In the genomic region with DNA sequence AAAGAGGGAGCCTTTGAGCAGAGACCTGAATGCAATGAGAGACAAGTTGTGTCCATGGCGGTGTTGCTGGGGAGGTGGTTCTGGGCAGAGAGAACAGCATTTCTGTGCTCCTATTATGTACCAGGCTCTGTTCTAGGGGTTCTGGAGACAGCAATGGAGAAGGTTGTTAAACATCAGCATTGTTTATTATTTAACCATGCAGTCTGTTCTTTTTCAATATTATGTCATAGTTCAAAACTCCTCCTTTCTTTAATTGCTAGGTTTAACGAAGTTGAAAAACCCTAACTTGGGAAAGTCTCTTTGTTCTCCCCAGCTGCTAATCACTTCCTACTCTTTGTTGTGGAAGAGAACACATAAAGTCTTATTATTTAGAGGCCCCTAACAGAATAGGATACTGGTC, we compare ENCODE assay signal across 21 cellular contexts.
"Had no signal": no experiment of that assay in that cellular context is flagged by ENCODE, and none has a peak within 500 bp of the region (broad histone marks: within the 10 kb centered on the region; RNA-seq: fewer than 3 reads in every experiment).

No MANE protein-coding gene starts in this region.

- H3K4me1 ChIP-seq: breast epithelium, spleen had no signal

- H3K36me3 ChIP-seq: breast epithelium, WERI-Rb-1 had no signal

- FAIRE-seq: astrocyte, TTC549 had no signal

- H3K27me3 ChIP-seq: breast epithelium, spleen had no signal

- H3K4me3 ChIP-seq: breast epithelium, mucosa of descending colon, spleen had no signal

- DNase-seq: activated CD4-positive, alpha-beta T cell treated with anti-CD3 and anti-CD28 coated beads, Interleukin-2, amount 50 U/mL, for 1 hour; activated CD4-positive, CD25-positive, alpha-beta regulatory T cell treated with anti-CD3 and anti-CD28 coated beads, Interleukin-2, amount 50 U/mL, for 72 hours; activated CD8-positive, alpha-beta T cell treated with anti-CD3 and anti-CD28 coated beads, Interleukin-2, amount 10 ng/mL, durations not matched to agents 7 days and 5 days; effector CD8-positive, alpha-beta T cell; foreskin melanocyte; glutamatergic neuron; left cardiac atrium; mucosa of descending colon; naive B cell; occipital lobe; posterior cingulate gyrus; retina; spleen; stimulated activated CD4-positive, alpha-beta T cell treated with anti-CD3 and anti-CD28 coated beads, Interleukin-4, amount 100 ng/mL, for 4 hours; stimulated activated naive CD8-positive, alpha-beta T cell treated with anti-CD3 and anti-CD28 coated beads, Interleukin-15, Interleukin-2, amounts not matched to agents 100 U/mL and 50 U/mL, for 24 hours; T-cell; trophoblast cell; WERI-Rb-1 had no signal

- H3K27ac ChIP-seq: breast epithelium, spleen, WERI-Rb-1 had no signal
